Comparison of ENCODE assay signal across 17 cellular contexts in the genomic region with DNA sequence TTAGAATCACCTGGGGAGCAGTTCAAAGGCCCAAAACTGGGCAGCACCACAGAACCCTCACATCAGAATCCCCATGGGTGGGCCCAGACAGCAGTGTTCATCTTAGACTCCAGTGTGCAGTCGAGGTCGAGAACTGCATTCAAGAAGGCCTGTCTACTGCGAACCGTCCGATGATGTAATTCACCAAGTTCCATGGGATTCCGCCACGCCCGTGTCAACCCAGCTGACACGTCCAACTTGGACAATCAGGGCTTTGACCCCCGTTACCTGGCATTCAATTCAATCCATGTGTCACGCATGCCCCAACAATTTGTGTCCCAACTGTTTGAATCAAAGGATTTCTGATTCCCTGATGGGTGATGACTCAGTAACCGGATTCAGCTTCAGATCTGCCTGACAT. TPM values are rescaled to one million over a fixed set of nuclear protein-coding genes. Genes with fewer than 3 reads are reported as not detected.
A peak's percentile ranks its signal among the peaks of the same experiment; 100 is the strongest.
DNase-seq lines count a peak whose midpoint lies in the region; ATAC-seq and TF ChIP-seq lines count a peak whose summit lies in the region.
"Had no signal": no experiment of that assay in that cellular context is flagged by ENCODE, and none has a peak within 500 bp of the region (broad histone marks: within the 10 kb centered on the region; RNA-seq: fewer than 3 reads in every experiment).

No MANE protein-coding gene starts in this region.

- no peak overlapping the region for H3K27ac Mint-ChIP-seq in stimulated activated effector memory CD8-positive, alpha-beta T cell treated with anti-CD3 and anti-CD28 coated beads, Interleukin-12 subunit alpha, Interleukin-12 subunit beta, amount 100 ng/mL, for 72 hours
- H3K27ac Mint-ChIP-seq: B cell; CD8-positive, alpha-beta T cell; GM23338; HFFc6; IgD-negative memory B cell had no signal

- H3K27me3 ChIP-seq in heart left ventricle, result no peaks in the 10 kb centered on the region
- H3K27me3 ChIP-seq: BLaER1 treated with 17β-estradiol and CSF1 and Interleukin-3, amounts not matched to agents 10 nM and 100 nM had no signal

- no peak overlapping the region for H3K4me3 ChIP-seq in heart left ventricle
- H3K4me3 ChIP-seq: BLaER1 treated with 17β-estradiol and CSF1 and Interleukin-3, amounts not matched to agents 10 nM and 100 nM; GM23338 had no signal

- DNase-seq in Right ventricle myocardium inferior (ENCODE audit: missing footprints) (peak; percentile 37), heart left ventricle (no peak), SW480 (ENCODE audit: low spot score) (peak; percentile 54), NCI-H1105 (lab: John Stamatoyannopoulos, UW) (no peak)
- no peak for DNase-seq in stimulated activated effector memory CD8-positive, alpha-beta T cell treated with anti-CD3 and anti-CD28 coated beads, Interleukin-12 subunit alpha, Interleukin-12 subunit beta, amount 100 ng/mL, for 72 hours (ENCODE audit: low spot score in 2 of 2)
- DNase-seq: Calu3; CD8-positive, alpha-beta T cell; GF-D8; HCEC 1CT; HFFc6 had no signal

- peaks cover 0 to 26% (median 9%) of the 10 kb centered on the region in 12 donors for H3K4me1 ChIP-seq in heart left ventricle

- no peak overlapping the region for H3K4me3 Mint-ChIP-seq in stimulated activated effector memory CD8-positive, alpha-beta T cell treated with anti-CD3 and anti-CD28 coated beads, Interleukin-12 subunit alpha, Interleukin-12 subunit beta, amount 100 ng/mL, for 72 hours
- H3K4me3 Mint-ChIP-seq: B cell; CD8-positive, alpha-beta T cell; GM23338; HFFc6; IgD-negative memory B cell had no signal

- no peak for TF ChIP-seq POLR2A in heart left ventricle (IDR thresholded peaks at IDR 0.05)

- no peak for TF ChIP-seq CTCF in heart left ventricle (IDR thresholded peaks at IDR 0.05)

- peaks cover 0 to 14% (median 9%) of the 10 kb centered on the region in 9 donors for H3K36me3 ChIP-seq in heart left ventricle

- no peaks in the 10 kb centered on the region for H3K9me3 Mint-ChIP-seq in stimulated activated effector memory CD8-positive, alpha-beta T cell treated with anti-CD3 and anti-CD28 coated beads, Interleukin-12 subunit alpha, Interleukin-12 subunit beta, amount 100 ng/mL, for 72 hours
- H3K9me3 Mint-ChIP-seq: CD8-positive, alpha-beta T cell; GM23338; HFFc6; IgD-negative memory B cell had no signal

- intact Hi-C loops in Right ventricle myocardium inferior (cut with DNase I) (no loop called here), heart left ventricle (cut with DNase I) (no loop called here)

- no peaks in the 10 kb centered on the region for H3K4me1 Mint-ChIP-seq in stimulated activated effector memory CD8-positive, alpha-beta T cell treated with anti-CD3 and anti-CD28 coated beads, Interleukin-12 subunit alpha, Interleukin-12 subunit beta, amount 100 ng/mL, for 72 hours

- 86 to 94% (median 91%) methylated on average over 12 of the region's 12 CpGs for WGBS in heart left ventricle, 4 donors

- H3K36me3 Mint-ChIP-seq in stimulated activated effector memory CD8-positive, alpha-beta T cell treated with anti-CD3 and anti-CD28 coated beads, Interleukin-12 subunit alpha, Interleukin-12 subunit beta, amount 100 ng/mL, for 72 hours, result peaks cover 13% of the 10 kb centered on the region
- H3K36me3 Mint-ChIP-seq: IgD-negative memory B cell had no signal

- no peak overlapping the region for H3K27ac ChIP-seq in heart left ventricle
- H3K27ac ChIP-seq: BLaER1 treated with 17β-estradiol and CSF1 and Interleukin-3, amounts not matched to agents 10 nM and 100 nM; HL-60 had no signal

- H3K9me3 ChIP-seq in heart left ventricle, result no peaks in the 10 kb centered on the region
- H3K9me3 ChIP-seq: BLaER1 treated with 17β-estradiol and CSF1 and Interleukin-3, amounts not matched to agents 10 nM and 100 nM had no signal

- ATAC-seq in Right ventricle myocardium inferior, result no peak
- no peak for ATAC-seq in heart left ventricle
- ATAC-seq in esophagus mucosa, result peak; percentile 12
- no peak for ATAC-seq in stimulated activated effector memory CD8-positive, alpha-beta T cell treated with anti-CD3 and anti-CD28 coated beads, Interleukin-12 subunit alpha, Interleukin-12 subunit beta, amount 100 ng/mL, for 72 hours
- ATAC-seq: CD8-positive, alpha-beta T cell; GM23338; HepG2 had no signal

RNA-seq across cellular contexts. Expression of a gene that starts 9.2 kb away (rescaled TPM):
- total RNA-seq in Right ventricle myocardium inferior, result 189 TPM
- 100 to 1,000 TPM in 7 of 9 donors, 10 to 100 TPM in 2; 20.4 to 174 (median 148) TPM for total RNA-seq in heart left ventricle
- polyA plus RNA-seq in heart left ventricle, result 100 to 1,000 TPM in 1 of 2 donors, 10 to 100 TPM in 1; 57.4 to 111 TPM
- 182 TPM for total RNA-seq in esophagus mucosa

Comparison
In these comparisons a context has a peak if more than half of its experiments do, and no peak if none do; other contexts are left out.
1. DNase-seq: peak in Right ventricle myocardium inferior (single experiment) and SW480 (single experiment); none in heart left ventricle (0 of 5), stimulated activated effector memory CD8-positive, alpha-beta T cell treated with anti-CD3 and anti-CD28 coated beads, Interleukin-12 subunit alpha, Interleukin-12 subunit beta, amount 100 ng/mL, for 72 hours (0 of 2) and NCI-H1105 (single experiment).